11 cellular contexts compared by ENCODE assay signal in genomic region chr3:183826448-183826847, GRCh38. TPM values are rescaled to one million over a fixed set of nuclear protein-coding genes. Genes with fewer than 3 reads are reported as not detected.
DNase-seq lines count a peak whose midpoint lies in the region; ATAC-seq, FAIRE-seq and TF ChIP-seq lines count a peak whose summit lies in the region.
"Had no signal": no experiment of that assay in that cellular context is flagged by ENCODE, and none has a peak within 500 bp of the region (broad histone marks: within the 10 kb centered on the region; RNA-seq: fewer than 3 reads in every experiment).

No MANE protein-coding gene starts in this region.

- H3K27ac Mint-ChIP-seq in activated naive CD8-positive, alpha-beta T cell, result peak overlapping the region; percentile 85
- H3K27ac Mint-ChIP-seq in CD14-positive monocyte, result no peak overlapping the region

- peak overlapping the region; percentile 81 for H3K4me3 Mint-ChIP-seq in activated naive CD8-positive, alpha-beta T cell
- peak overlapping the region in 1 of 2 donors; percentile 81 for H3K4me3 Mint-ChIP-seq in CD14-positive monocyte

- H3K9me3 ChIP-seq in right atrium auricular region (no peaks in the 10 kb centered on the region), HepG2 (ENCODE audit: low read length) (no peaks in the 10 kb centered on the region)
- H3K9me3 ChIP-seq: tibial artery had no signal

- 91% methylated on average over 8 of the region's 9 CpGs for WGBS in HepG2 (ENCODE audit: low lambda C conversion rate)

- H3K4me3 ChIP-seq in right atrium auricular region (no peak overlapping the region), HepG2 (replicated peaks in 1 of 3; ENCODE audit: insufficient read depth in 1 of 3, low read depth in 2 of 3, low read length in 3 of 3) (no peak overlapping the region)

- peaks cover 16% of the 10 kb centered on the region for H3K36me3 ChIP-seq in right atrium auricular region
- peaks cover 14 to 30% of the 10 kb centered on the region in 2 experiments; a peak in 4 of 5 replicates for H3K36me3 ChIP-seq in HepG2 (replicated peaks in 1 of 2; ENCODE audit: control insufficient read depth in 1 of 2, insufficient read depth in 2 of 2, low read length in 2 of 2)

- no peak for DNase-seq in Right ventricle myocardium inferior (ENCODE audit: missing footprints)
- no peak for DNase-seq in right atrium auricular region (ENCODE audit: low spot score)
- DNase-seq in HepG2 (ENCODE audit: low spot score), result no peak
- DNase-seq in GM19240 (ENCODE audit: insufficient read length, low spot score), result no peak
- DNase-seq in CD14-positive monocyte (ENCODE audit: low spot score), result no peak
- DNase-seq in NCI-H1694 (lab: John Stamatoyannopoulos, UW), result no peak
- DNase-seq: aorta, midbrain, tibial artery had no signal

- FAIRE-seq in HepG2 (lab: Jason Lieb, UNC), result no peak

- no peak overlapping the region for H2AFZ ChIP-seq in HepG2 (ENCODE audit: low read length)

- POLR2A ChIA-PET in HepG2 (lab: Yijun Ruan, JAX), result no interaction called here

- H3K27ac ChIP-seq in right atrium auricular region (no peak overlapping the region), HepG2 (ENCODE audit: extremely low read length, insufficient read depth, low read length) (no peak overlapping the region)
- H3K27ac ChIP-seq: tibial artery had no signal

- no peak overlapping the region for H3K4me2 ChIP-seq in HepG2 (ENCODE audit: low read depth, low read length)

- ATAC-seq in Right ventricle myocardium inferior (peak; percentile 32), HepG2 (peak; percentile 29), HG03025 (IDR thresholded peaks at IDR 0.05; ENCODE audit: low FRiP score, unreplicated experiment) (no peak)

- intact Hi-C loops in Right ventricle myocardium inferior (cut with DNase I) (no loop called here), HepG2 (cut with micrococcal nuclease; ENCODE audit: unreplicated experiment) (no loop called here), CD14-positive monocyte (cut with micrococcal nuclease) (loop anchor here in 1 of 2 donors (5.0 kb wide), 1 partner anchor 56 kb away; the partner anchor contains the start of gene PARL)

- CTCF ChIA-PET in HepG2 (lab: Yijun Ruan, JAX; ENCODE audit: low intra/inter-chr PET ratio, low total read pairs), result no interaction called here

- no peaks in the 10 kb centered on the region for H3K27me3 Mint-ChIP-seq in activated naive CD8-positive, alpha-beta T cell
- H3K27me3 Mint-ChIP-seq in CD14-positive monocyte (ENCODE audit: low read depth in 3 of 3), result peaks cover 5 to 18% (median 8%) of the 10 kb centered on the region in 3 donors

- H3K4me1 ChIP-seq in right atrium auricular region, result peaks cover 0 to 24% of the 10 kb centered on the region in 2 donors
- no peaks in the 10 kb centered on the region for H3K4me1 ChIP-seq in HepG2 (ENCODE audit: insufficient read depth, low read length)

- TF ChIP-seq CTCF in right atrium auricular region (IDR thresholded peaks at IDR 0.05), result no peak
- TF ChIP-seq CTCF in HepG2 (CRISPR knock-in tag; IDR thresholded peaks at IDR 0.05), result no peak
- no peak for TF ChIP-seq CTCF in CD14-positive monocyte (IDR thresholded peaks at IDR 0.05)

- no peaks in the 10 kb centered on the region for H3K9me3 Mint-ChIP-seq in activated naive CD8-positive, alpha-beta T cell (ENCODE audit: low read depth)
- peaks cover 0 to 2% (median 0%) of the 10 kb centered on the region in 7 donors for H3K9me3 Mint-ChIP-seq in CD14-positive monocyte

- H3K27me3 ChIP-seq in right atrium auricular region, result no peaks in the 10 kb centered on the region
- H3K27me3 ChIP-seq in HepG2 (ENCODE audit: control insufficient read depth in 1 of 2, insufficient read depth in 2 of 2, low read length in 2 of 2), result no peaks in the 10 kb centered on the region
- H3K27me3 ChIP-seq: tibial artery had no signal

- peaks cover 16% of the 10 kb centered on the region for H3K4me1 Mint-ChIP-seq in activated naive CD8-positive, alpha-beta T cell (ENCODE audit: low read depth)
- H3K4me1 Mint-ChIP-seq in CD14-positive monocyte, result peaks cover 16% of the 10 kb centered on the region

- no peak overlapping the region for H3K9ac ChIP-seq in HepG2 (ENCODE audit: insufficient read depth, low read depth, low read length)

- TF ChIP-seq POLR2A in HepG2 (IDR thresholded peaks at IDR 0.05; ENCODE audit: insufficient read depth in 1 of 2, low read depth in 2 of 2, low read length in 2 of 2), result no peak

- H4K20me1 ChIP-seq in HepG2 (ENCODE audit: insufficient read depth, low read length), result no peaks in the 10 kb centered on the region

- in situ Hi-C loops in HepG2 (cut with HindIII; ENCODE audit: extremely low pct_ligation_motif_present, low pct_unique_long_range_greater_than_20kb), result no loop called here

- no peak for TF ChIP-seq EP300 in HepG2 (IDR thresholded peaks at IDR 0.05; ENCODE audit: low read depth in 2 of 2, low read length in 2 of 2)
- TF ChIP-seq EP300 in HepG2 (CRISPR knock-in tag; IDR thresholded peaks at IDR 0.05; ENCODE audit: borderline replicate concordance), result no peak

- no peaks in the 10 kb centered on the region for H3K79me2 ChIP-seq in HepG2 (ENCODE audit: insufficient read depth, low read length)

- no peaks in the 10 kb centered on the region for H3K36me3 Mint-ChIP-seq in activated naive CD8-positive, alpha-beta T cell
- peaks cover 52% of the 10 kb centered on the region in 2 donors for H3K36me3 Mint-ChIP-seq in CD14-positive monocyte

- no TSS peak for BruUV-seq in HepG2 (replicated peaks; lab: Mats Ljungman, UMichigan)

- no peak for TF ChIP-seq RAD21 in HepG2 (CRISPR knock-in tag; IDR thresholded peaks at IDR 0.05)

TF ChIP-seq in HepG2, 621 proteins besides CTCF, POLR2A, EP300 and RAD21 (continues in another document):
- TF ChIP-seq ZNF780A (CRISPR knock-in tag; IDR thresholded peaks at IDR 0.05), result no peak
- TF ChIP-seq CC2D1A (CRISPR knock-in tag; IDR thresholded peaks at IDR 0.05), result no peak
- no peak for TF ChIP-seq GZF1 (CRISPR knock-in tag; IDR thresholded peaks at IDR 0.05)

RNA-seq across cellular contexts. Expression of gene MAP6D1, which starts 1.1 kb away (rescaled TPM):
- 2.2 TPM for total RNA-seq in Right ventricle myocardium inferior
- 1 to 10 TPM in 1 of 2 donors, under 1 TPM in 1; 0.79 to 9.6 TPM for total RNA-seq in right atrium auricular region
- 0.62 TPM in 1 of 2 replicates, not detected in the other for total RNA-seq in HepG2 (2016; rRNA removed; fragmentation: Illumina TruSeq; extraction: Trizol)
- total RNA-seq in HepG2 (2016; cell fraction: cytosol; rRNA removed; fragmentation: Illumina TruSeq; extraction: Trizol; ENCODE audit: low read depth), result not detected in 2 replicates
- 0.09 and 0.52 TPM in 2 replicates for total RNA-seq in HepG2 (2016; cell fraction: insoluble cytoplasmic fraction; rRNA removed; fragmentation: Illumina TruSeq; extraction: Trizol)
- 0.25 and 0.55 TPM in 2 replicates for total RNA-seq in HepG2 (2016; cell fraction: membrane; rRNA removed; fragmentation: Illumina TruSeq; extraction: Trizol)
- total RNA-seq in HepG2 (2016; cell fraction: nucleus; rRNA removed; fragmentation: Illumina TruSeq; extraction: Trizol), result not detected in 2 replicates
- 0.12 and 0.34 TPM in 2 replicates for polyA plus RNA-seq in HepG2 (2011; rRNA removed)
- polyA plus RNA-seq in HepG2 (2011; cell fraction: cytosol; rRNA removed), result 0.14 and 0.36 TPM in 2 replicates
- polyA plus RNA-seq in HepG2 (2011; cell fraction: nucleus; rRNA removed), result 1.2 and 1.3 TPM in 2 replicates
- polyA plus RNA-seq in HepG2 (2012), result not detected in 2 replicates
- polyA plus RNA-seq in HepG2 (2016; cell fraction: cytosol; fragmentation: Illumina TruSeq; extraction: Trizol; ENCODE audit: low read depth), result 0.17 and 0.31 TPM in 2 replicates
- polyA plus RNA-seq in HepG2 (2016; cell fraction: insoluble cytoplasmic fraction; fragmentation: Illumina TruSeq; extraction: Trizol; ENCODE audit: low read depth), result 0.41 and 0.70 TPM in 2 replicates
- polyA plus RNA-seq in HepG2 (2016; cell fraction: membrane; fragmentation: Illumina TruSeq; extraction: Trizol; ENCODE audit: low read depth), result 0.14 TPM in 1 of 2 replicates, not detected in the other
- polyA plus RNA-seq in HepG2 (2016; cell fraction: nucleus; fragmentation: Illumina TruSeq; extraction: Trizol; ENCODE audit: insufficient read depth, low read depth), result 2.8 and 3.0 TPM in 2 replicates
- polyA minus RNA-seq in HepG2 (2011; rRNA and poly(A)+ RNA removed; ENCODE audit: low replicate concordance), result 0.35 TPM in 1 of 2 replicates, not detected in the other
- not detected in 2 replicates for polyA minus RNA-seq in HepG2 (2011; cell fraction: cytosol; rRNA and poly(A)+ RNA removed)
- 2.7 TPM in 1 of 2 replicates, not detected in the other for polyA minus RNA-seq in HepG2 (2011; cell fraction: nucleus; rRNA and poly(A)+ RNA removed)
- under 1 TPM in 1 of 2 donors, not detected in 1; 0.18 TPM for polyA plus RNA-seq in CD14-positive monocyte
- polyA plus RNA-seq: aorta had no signal

RNA-seq across cellular contexts. Expression of gene PARL, which starts 58.2 kb away (rescaled TPM):
- total RNA-seq in Right ventricle myocardium inferior, result 56.5 TPM
- 10 to 100 TPM; 34.1 to 58.3 TPM for total RNA-seq in right atrium auricular region
- total RNA-seq in HepG2 (2016; rRNA removed; fragmentation: Illumina TruSeq; extraction: Trizol), result 58.6 and 60.5 TPM in 2 replicates
- 50.1 and 52.6 TPM in 2 replicates for total RNA-seq in HepG2 (2016; cell fraction: cytosol; rRNA removed; fragmentation: Illumina TruSeq; extraction: Trizol; ENCODE audit: low read depth)
- total RNA-seq in HepG2 (2016; cell fraction: insoluble cytoplasmic fraction; rRNA removed; fragmentation: Illumina TruSeq; extraction: Trizol), result 58.5 and 68.1 TPM in 2 replicates
- 68.2 and 70.2 TPM in 2 replicates for total RNA-seq in HepG2 (2016; cell fraction: membrane; rRNA removed; fragmentation: Illumina TruSeq; extraction: Trizol)
- total RNA-seq in HepG2 (2016; cell fraction: nucleus; rRNA removed; fragmentation: Illumina TruSeq; extraction: Trizol), result 32.7 and 34.6 TPM in 2 replicates
- polyA plus RNA-seq in HepG2 (2011; rRNA removed), result 39.1 and 46.3 TPM in 2 replicates
- 28.2 and 43.8 TPM in 2 replicates for polyA plus RNA-seq in HepG2 (2011; cell fraction: cytosol; rRNA removed)
- 10.7 and 15.9 TPM in 2 replicates for polyA plus RNA-seq in HepG2 (2011; cell fraction: nucleus; rRNA removed)
- polyA plus RNA-seq in HepG2 (2012), result 34.5 and 41.7 TPM in 2 replicates
- 41.8 and 44.8 TPM in 2 replicates for polyA plus RNA-seq in HepG2 (2016; cell fraction: cytosol; fragmentation: Illumina TruSeq; extraction: Trizol; ENCODE audit: low read depth)
- polyA plus RNA-seq in HepG2 (2016; cell fraction: insoluble cytoplasmic fraction; fragmentation: Illumina TruSeq; extraction: Trizol; ENCODE audit: low read depth), result 67.4 and 75.9 TPM in 2 replicates
- polyA plus RNA-seq in HepG2 (2016; cell fraction: membrane; fragmentation: Illumina TruSeq; extraction: Trizol; ENCODE audit: low read depth), result 64.8 and 65.8 TPM in 2 replicates
- 54.4 and 60.7 TPM in 2 replicates for polyA plus RNA-seq in HepG2 (2016; cell fraction: nucleus; fragmentation: Illumina TruSeq; extraction: Trizol; ENCODE audit: insufficient read depth, low read depth)
- 18.7 and 23.5 TPM in 2 replicates for polyA minus RNA-seq in HepG2 (2011; rRNA and poly(A)+ RNA removed; ENCODE audit: low replicate concordance)
- 13.1 and 19.3 TPM in 2 replicates for polyA minus RNA-seq in HepG2 (2011; cell fraction: cytosol; rRNA and poly(A)+ RNA removed)
- polyA minus RNA-seq in HepG2 (2011; cell fraction: nucleus; rRNA and poly(A)+ RNA removed), result 17.9 and 19.8 TPM in 2 replicates
- polyA plus RNA-seq in CD14-positive monocyte, result 100 to 1,000 TPM; 155 to 196 TPM
